In the genomic region with DNA sequence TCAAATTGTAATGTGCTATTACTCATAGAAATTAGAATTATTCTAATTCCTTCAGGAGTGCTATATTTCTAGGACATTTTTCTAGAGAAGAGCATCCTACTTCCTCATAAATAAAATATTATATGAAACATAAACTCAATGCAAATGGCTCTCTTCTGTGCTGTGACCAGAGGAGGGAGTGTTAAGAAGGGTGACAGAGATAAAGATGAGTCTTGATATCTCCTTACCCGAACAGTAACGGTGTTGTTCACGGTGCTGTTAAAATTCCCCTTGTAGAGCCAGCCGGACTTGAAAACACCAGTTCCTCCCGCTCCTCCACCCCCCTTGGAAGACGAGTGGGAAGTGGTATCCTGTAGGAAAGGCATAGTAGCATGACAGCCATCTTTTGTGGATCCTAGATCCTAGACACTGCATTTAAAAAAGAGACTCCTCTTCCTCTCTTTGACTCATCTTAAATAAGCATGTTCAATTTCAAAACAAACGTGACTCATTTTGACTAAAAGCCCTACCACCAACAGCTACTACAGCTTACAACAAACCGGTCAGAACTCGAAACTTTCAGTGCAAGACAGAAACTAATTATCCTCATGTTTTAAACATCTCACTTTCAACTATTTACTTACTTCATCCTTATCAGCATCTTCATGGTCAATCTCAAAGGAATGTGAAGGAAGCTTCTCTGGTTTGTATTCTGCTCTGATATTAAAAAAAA, we compare ENCODE assay signal across 1 cellular context.
TF ChIP-seq lines count a peak whose summit lies in the region.

No MANE protein-coding gene starts in this region.

TF ChIP-seq in WTC11, 78 proteins besides CTCF, POLR2A, EP300 and RAD21 (continued from another document):
- TF ChIP-seq, protein P1, sequence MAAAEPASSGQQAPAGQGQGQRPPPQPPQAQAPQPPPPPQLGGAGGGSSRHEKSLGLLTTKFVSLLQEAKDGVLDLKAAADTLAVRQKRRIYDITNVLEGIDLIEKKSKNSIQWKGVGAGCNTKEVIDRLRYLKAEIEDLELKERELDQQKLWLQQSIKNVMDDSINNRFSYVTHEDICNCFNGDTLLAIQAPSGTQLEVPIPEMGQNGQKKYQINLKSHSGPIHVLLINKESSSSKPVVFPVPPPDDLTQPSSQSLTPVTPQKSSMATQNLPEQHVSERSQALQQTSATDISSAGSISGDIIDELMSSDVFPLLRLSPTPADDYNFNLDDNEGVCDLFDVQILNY (CRISPR knock-in tag; IDR thresholded peaks at IDR 0.05), result no peak
TF ChIP-seq in WTC11: peak in this region for 0.
